In genomic region chr1:35769188-35769758, GRCh38 we compare ENCODE assay signal across 8 cellular contexts. TPM values are rescaled to one million over a fixed set of nuclear protein-coding genes. Genes with fewer than 3 reads are reported as not detected.
DNase-seq lines count a peak whose midpoint lies in the region; ATAC-seq and TF ChIP-seq lines count a peak whose summit lies in the region.

No MANE protein-coding gene starts in this region.

- TF ChIP-seq CTCF in C4-2B (conservative IDR thresholded peaks at IDR 0.05) (no peak), lower leg skin (IDR thresholded peaks at IDR 0.05) (no peak)

- ATAC-seq in GM19324 (IDR thresholded peaks at IDR 0.05; ENCODE audit: low FRiP score, unreplicated experiment) (peak; percentile 84), HG03460 (IDR thresholded peaks at IDR 0.05; ENCODE audit: unreplicated experiment) (peak; percentile 79)

- DNase-seq in NCI-H524 treated with DMSO at 0.1 percent for 48 hours (lab: John Stamatoyannopoulos, UW), result peak; percentile 48
- peak; percentile 72 for DNase-seq in activated CD4-positive, alpha-beta T cell treated with anti-CD3 and anti-CD28 coated beads, Interleukin-2, amount 50 U/mL, for 1 hour
- DNase-seq in dermis microvascular lymphatic vessel endothelial cell (ENCODE audit: low read depth in 2 of 2), result peak; percentile 63 to 88
- DNase-seq in lower leg skin (ENCODE audit: low spot score in 2 of 2), result peak; percentile 74 to 94
- DNase-seq in stimulated activated CD4-positive, alpha-beta T cell treated with anti-CD3 and anti-CD28 coated beads, Interleukin-4, amount 100 ng/mL, for 4 hours, result peak; percentile 71 to 77

- intact Hi-C loops in lower leg skin (cut with DNase I; ENCODE audit: low total_unique reads), result no loop called here

- TF ChIP-seq POLR2A in lower leg skin (IDR thresholded peaks at IDR 0.05), result no peak

- 0 to 1% methylated on average over 43 to 54 of the region's 58 CpGs for WGBS in lower leg skin, 2 donors

- H3K4me3 ChIP-seq in lower leg skin (ENCODE audit: low read depth, poor library complexity, severe bottlenecking), result peak overlapping the region; percentile 47

- H3K27ac ChIP-seq in C4-2B, result peak overlapping the region; percentile 87

RNA-seq across cellular contexts. Expression of gene CLSPN, which starts 0.5 kb away (rescaled TPM):
- total RNA-seq in dermis microvascular lymphatic vessel endothelial cell (7.1 and 16.3 TPM in 2 replicates), lower leg skin (under 1 TPM in 3 of 4 donors, not detected in 1; 0.32 to 0.37 (median 0.34) TPM)

RNA-seq across cellular contexts. Expression of gene AGO4, which starts 38.5 kb away (rescaled TPM):
- total RNA-seq in dermis microvascular lymphatic vessel endothelial cell, result 28.0 and 42.9 TPM in 2 replicates
- total RNA-seq in lower leg skin, result 10 to 100 TPM; 28.1 to 40.3 (median 34.6) TPM

RNA-seq across cellular contexts. Expression of gene C1orf216, which starts 50.6 kb away (rescaled TPM):
- 12.6 and 22.0 TPM in 2 replicates for total RNA-seq in dermis microvascular lymphatic vessel endothelial cell
- total RNA-seq in lower leg skin, result 1 to 10 TPM; 5.6 to 9.8 (median 6.5) TPM

Comparison
In these comparisons a context has a peak if more than half of its experiments do, and no peak if none do; other contexts are left out.
1. Peak in every context shown above with its lines: DNase-seq, ATAC-seq, H3K4me3 ChIP-seq and H3K27ac ChIP-seq.